In the genomic region with DNA sequence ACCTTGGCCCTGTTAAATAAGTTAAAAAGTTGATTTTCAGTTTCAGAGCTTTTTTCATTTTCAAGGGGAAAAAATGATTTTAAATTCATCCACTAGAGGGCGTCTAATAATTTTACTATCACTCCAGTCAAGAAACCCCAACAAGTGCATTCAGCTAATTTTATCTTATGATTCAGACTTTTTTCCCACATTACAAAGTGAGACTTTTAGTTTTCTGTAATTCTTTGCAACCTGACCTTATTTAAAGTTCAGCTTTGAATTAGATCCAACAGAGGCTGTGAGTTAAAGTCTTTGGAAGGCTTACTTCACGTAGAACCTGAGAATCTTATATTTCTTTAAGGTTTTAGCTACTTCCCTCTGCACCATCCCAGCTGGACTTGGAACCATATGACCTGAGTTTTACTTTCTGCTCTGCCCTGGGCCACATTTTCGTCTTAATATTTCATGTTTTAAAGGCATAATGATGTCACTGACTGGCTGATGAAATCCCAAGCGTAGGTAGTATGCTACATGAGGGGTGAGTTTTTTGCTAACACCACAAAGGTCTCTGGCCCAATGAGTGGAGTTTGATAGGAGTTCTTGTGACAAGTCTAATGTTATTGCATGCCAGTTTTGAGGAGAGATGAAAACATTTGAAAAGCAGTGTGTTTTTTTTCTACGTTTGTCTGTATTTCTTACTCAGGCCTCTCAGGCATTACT, we compare ENCODE assay signal across 9 cellular contexts. TPM values are rescaled to one million over a fixed set of nuclear protein-coding genes. Genes with fewer than 3 reads are reported as not detected.
DNase-seq lines count a peak whose midpoint lies in the region; ATAC-seq and TF ChIP-seq lines count a peak whose summit lies in the region.
"Had no signal": no experiment of that assay in that cellular context is flagged by ENCODE, and none has a peak within 500 bp of the region (broad histone marks: within the 10 kb centered on the region; RNA-seq: fewer than 3 reads in every experiment).

No MANE protein-coding gene starts in this region.

- no peaks in the 10 kb centered on the region for H3K9me3 ChIP-seq in Peyer's patch

- no peak overlapping the region for H3K4me3 ChIP-seq in Peyer's patch

- H3K4me1 ChIP-seq in Peyer's patch, result no peaks in the 10 kb centered on the region

- H3K9me3 Mint-ChIP-seq in activated naive CD4-positive, alpha-beta T cell treated with anti-CD3 and anti-CD28 coated beads, Interleukin-2, amount 50 U/mL, for 24 hours, result no peaks in the 10 kb centered on the region
- no peaks in the 10 kb centered on the region for H3K9me3 Mint-ChIP-seq in activated naive CD4-positive, alpha-beta T cell treated with anti-CD3 and anti-CD28 coated beads, Interleukin-2, amount 10 ng/mL, durations not matched to agents 7 days and 5 days
- H3K9me3 Mint-ChIP-seq: dendritic cell treated with granulocyte-macrophage colony-stimulating factor and Interleukin-4, amounts not matched to agents 40 ng/mL and 50 ng/mL, for 4 days had no signal

- H3K27ac ChIP-seq in Peyer's patch, result no peak overlapping the region

- DNase-seq in activated naive CD4-positive, alpha-beta T cell treated with anti-CD3 and anti-CD28 coated beads, Interleukin-2, amount 10 ng/mL, durations not matched to agents 7 days and 5 days, result no peak
- no peak for DNase-seq in Peyer's patch
- peak; percentile 14 for DNase-seq in fibroblast of gingiva (ENCODE audit: low read depth)
- DNase-seq in retina, result peak; percentile 51
- DNase-seq in islet precursor cell, result no peak
- no peak for DNase-seq in activated CD4-positive, alpha-beta T cell treated with anti-CD3 and anti-CD28 coated beads for 48 hours

- peak overlapping the region; percentile 75 for H3K27ac Mint-ChIP-seq in activated naive CD4-positive, alpha-beta T cell treated with anti-CD3 and anti-CD28 coated beads, Interleukin-2, amount 50 U/mL, for 24 hours
- no peak overlapping the region for H3K27ac Mint-ChIP-seq in activated naive CD4-positive, alpha-beta T cell treated with anti-CD3 and anti-CD28 coated beads, Interleukin-2, amount 10 ng/mL, durations not matched to agents 7 days and 5 days
- H3K27ac Mint-ChIP-seq: dendritic cell treated with granulocyte-macrophage colony-stimulating factor and Interleukin-4, amounts not matched to agents 40 ng/mL and 50 ng/mL, for 4 days had no signal

- peaks cover 18% of the 10 kb centered on the region for H3K4me1 Mint-ChIP-seq in activated naive CD4-positive, alpha-beta T cell treated with anti-CD3 and anti-CD28 coated beads, Interleukin-2, amount 50 U/mL, for 24 hours
- peaks cover 2% of the 10 kb centered on the region for H3K4me1 Mint-ChIP-seq in activated naive CD4-positive, alpha-beta T cell treated with anti-CD3 and anti-CD28 coated beads, Interleukin-2, amount 10 ng/mL, durations not matched to agents 7 days and 5 days

- H3K27me3 Mint-ChIP-seq in activated naive CD4-positive, alpha-beta T cell treated with anti-CD3 and anti-CD28 coated beads, Interleukin-2, amount 50 U/mL, for 24 hours, result no peaks in the 10 kb centered on the region
- no peaks in the 10 kb centered on the region for H3K27me3 Mint-ChIP-seq in activated naive CD4-positive, alpha-beta T cell treated with anti-CD3 and anti-CD28 coated beads, Interleukin-2, amount 10 ng/mL, durations not matched to agents 7 days and 5 days
- H3K27me3 Mint-ChIP-seq: dendritic cell treated with granulocyte-macrophage colony-stimulating factor and Interleukin-4, amounts not matched to agents 40 ng/mL and 50 ng/mL, for 4 days had no signal

- peak overlapping the region; percentile 40 for H3K4me3 Mint-ChIP-seq in activated naive CD4-positive, alpha-beta T cell treated with anti-CD3 and anti-CD28 coated beads, Interleukin-2, amount 50 U/mL, for 24 hours
- H3K4me3 Mint-ChIP-seq in activated naive CD4-positive, alpha-beta T cell treated with anti-CD3 and anti-CD28 coated beads, Interleukin-2, amount 10 ng/mL, durations not matched to agents 7 days and 5 days, result no peak overlapping the region
- H3K4me3 Mint-ChIP-seq: dendritic cell treated with granulocyte-macrophage colony-stimulating factor and Interleukin-4, amounts not matched to agents 40 ng/mL and 50 ng/mL, for 4 days had no signal

- CTCF ChIA-PET in activated naive CD4-positive, alpha-beta T cell treated with anti-CD3 and anti-CD28 coated beads, Interleukin-2, amount 10 ng/mL, durations not matched to agents 7 days and 5 days (lab: Charles Lee), result interaction anchor here (0.6 to 3.1 kb wide), 19 partner anchors 9 to 575 kb away, joined by 3 to 15 read pairs (median 3); partner anchors contain the start of gene UBA6

- ATAC-seq in HG02642 (IDR thresholded peaks at IDR 0.05; ENCODE audit: poor library complexity, unreplicated experiment), result peak; percentile 48

- no peaks in the 10 kb centered on the region for H3K36me3 Mint-ChIP-seq in activated naive CD4-positive, alpha-beta T cell treated with anti-CD3 and anti-CD28 coated beads, Interleukin-2, amount 50 U/mL, for 24 hours
- H3K36me3 Mint-ChIP-seq in activated naive CD4-positive, alpha-beta T cell treated with anti-CD3 and anti-CD28 coated beads, Interleukin-2, amount 10 ng/mL, durations not matched to agents 7 days and 5 days, result no peaks in the 10 kb centered on the region

- TF ChIP-seq CTCF in Peyer's patch (IDR thresholded peaks at IDR 0.05), result peak; percentile 40 to 74 (median 46)

- H3K36me3 ChIP-seq in Peyer's patch, result no peaks in the 10 kb centered on the region

- no peak for TF ChIP-seq POLR2A in Peyer's patch (IDR thresholded peaks at IDR 0.05)

- H3K27me3 ChIP-seq in Peyer's patch, result no peaks in the 10 kb centered on the region

RNA-seq across cellular contexts. Expression of gene GNRHR, which starts 7.2 kb away (rescaled TPM):
- not detected for total RNA-seq in Peyer's patch

RNA-seq across cellular contexts. Expression of gene UBA6, which starts 46.0 kb away (rescaled TPM):
- 10 to 100 TPM; 18.1 to 69.7 (median 43.3) TPM for total RNA-seq in Peyer's patch

Comparison
In these comparisons a context has a peak if more than half of its experiments do, and no peak if none do; other contexts are left out.
1. DNase-seq: peak in fibroblast of gingiva (single experiment) and retina (single experiment); none in activated naive CD4-positive, alpha-beta T cell treated with anti-CD3 and anti-CD28 coated beads, Interleukin-2, amount 10 ng/mL, durations not matched to agents 7 days and 5 days (single experiment), Peyer's patch (0 of 3), islet precursor cell (single experiment) and activated CD4-positive, alpha-beta T cell treated with anti-CD3 and anti-CD28 coated beads for 48 hours (single experiment).